Comparison of ENCODE assay signal across 8 cellular contexts in genomic region chr12:32895688-32896437, GRCh38. TPM values are rescaled to one million over a fixed set of nuclear protein-coding genes. Genes with fewer than 3 reads are reported as not detected.
DNase-seq lines count a peak whose midpoint lies in the region; ATAC-seq lines count a peak whose summit lies in the region.

No MANE protein-coding gene starts in this region.

- H3K9ac ChIP-seq in skeletal muscle tissue (ENCODE audit: low read depth in 1 of 3, low read length in 3 of 3) = peak overlapping the region in 2 of 3 donors; percentile 50 to 54

- intact Hi-C loops in activated naive CD4-positive, alpha-beta T cell treated with anti-CD3 and anti-CD28 coated beads for 36 hours (cut with micrococcal nuclease) = loop anchor here (5.0 to 10.0 kb wide), 2 partner anchors 139 to 441 kb away; partner anchors contain the start of gene YARS2

- no peaks in the 10 kb centered on the region for H3K36me3 Mint-ChIP-seq in activated naive CD4-positive, alpha-beta T cell treated with anti-CD3 and anti-CD28 coated beads for 36 hours (ENCODE audit: low read depth)
- H3K36me3 Mint-ChIP-seq in activated T-helper 17 cell treated with anti-CD3 and anti-CD28 coated beads, Interleukin-2, amount 50 U/mL, for 72 hours (ENCODE audit: low read depth) = no peaks in the 10 kb centered on the region

- H3K36me3 ChIP-seq in skeletal muscle tissue (ENCODE audit: control insufficient read depth in 3 of 3, insufficient read depth in 3 of 3, low read length in 3 of 3) = no peaks in the 10 kb centered on the region

- peaks cover 18 to 23% (median 20%) of the 10 kb centered on the region in 3 donors for H3K27me3 ChIP-seq in skeletal muscle tissue (ENCODE audit: control insufficient read depth in 3 of 3, insufficient read depth in 3 of 3, low read length in 3 of 3)

- no peak for ATAC-seq in activated T-helper 17 cell treated with anti-CD3 and anti-CD28 coated beads, Interleukin-2, amount 50 U/mL, for 72 hours (replicated peaks)

- H3K4me1 Mint-ChIP-seq in activated naive CD4-positive, alpha-beta T cell treated with anti-CD3 and anti-CD28 coated beads for 36 hours (ENCODE audit: low read depth) = peaks cover 18% of the 10 kb centered on the region
- H3K4me1 Mint-ChIP-seq in activated T-helper 17 cell treated with anti-CD3 and anti-CD28 coated beads, Interleukin-2, amount 50 U/mL, for 72 hours = peaks cover 4% of the 10 kb centered on the region

- peak; percentile 4 for DNase-seq in activated naive CD4-positive, alpha-beta T cell treated with anti-CD3 and anti-CD28 coated beads for 36 hours
- no peak for DNase-seq in activated naive CD4-positive, alpha-beta T cell treated with Interleukin-2 at 50 U/mL for 16 hours
- DNase-seq in T1000 (lab: John Stamatoyannopoulos, UW) (no peak), DMS153 treated with DMSO at 0.1 percent for 48 hours (lab: John Stamatoyannopoulos, UW; ENCODE audit: unreplicated experiment) (no peak), NCI-H1048 (lab: John Stamatoyannopoulos, UW) (no peak)

- peak overlapping the region; percentile 82 for H3K4me3 ChIP-seq in iPS-11a (ENCODE audit: low read depth, low read length)
- peak overlapping the region; percentile 59 to 65 (median 60) for H3K4me3 ChIP-seq in skeletal muscle tissue (ENCODE audit: low read length in 3 of 3)

- H3K4me3 Mint-ChIP-seq in activated naive CD4-positive, alpha-beta T cell treated with anti-CD3 and anti-CD28 coated beads for 36 hours = peak overlapping the region; percentile 65
- peak overlapping the region; percentile 65 for H3K4me3 Mint-ChIP-seq in activated T-helper 17 cell treated with anti-CD3 and anti-CD28 coated beads, Interleukin-2, amount 50 U/mL, for 72 hours

- no peaks in the 10 kb centered on the region for H3K9me3 Mint-ChIP-seq in activated naive CD4-positive, alpha-beta T cell treated with anti-CD3 and anti-CD28 coated beads for 36 hours
- H3K9me3 Mint-ChIP-seq in activated T-helper 17 cell treated with anti-CD3 and anti-CD28 coated beads, Interleukin-2, amount 50 U/mL, for 72 hours = no peaks in the 10 kb centered on the region

- peaks cover 6 to 9% (median 7%) of the 10 kb centered on the region in 3 donors for H3K4me1 ChIP-seq in skeletal muscle tissue (ENCODE audit: control insufficient read depth in 3 of 3, insufficient read depth in 3 of 3, low read length in 3 of 3)

- H3K9me3 ChIP-seq in skeletal muscle tissue (ENCODE audit: control insufficient read depth in 3 of 3, low read length in 3 of 3) = no peaks in the 10 kb centered on the region

- CTCF ChIA-PET in activated naive CD4-positive, alpha-beta T cell treated with anti-CD3 and anti-CD28 coated beads for 36 hours (lab: Charles Lee) = interaction anchor here (1.1 kb wide), 1 partner anchor 141 kb away, joined by 3 read pairs; the partner anchor contains the start of gene YARS2

- H3K27ac Mint-ChIP-seq in activated naive CD4-positive, alpha-beta T cell treated with anti-CD3 and anti-CD28 coated beads for 36 hours = no peak overlapping the region
- no peak overlapping the region for H3K27ac Mint-ChIP-seq in activated T-helper 17 cell treated with anti-CD3 and anti-CD28 coated beads, Interleukin-2, amount 50 U/mL, for 72 hours

- no peak overlapping the region for H3K27ac ChIP-seq in skeletal muscle tissue (ENCODE audit: low read depth, low read length)

- H3K27me3 Mint-ChIP-seq in activated naive CD4-positive, alpha-beta T cell treated with anti-CD3 and anti-CD28 coated beads for 36 hours (ENCODE audit: low read depth) = peaks cover 53% of the 10 kb centered on the region
- peaks cover 53% of the 10 kb centered on the region for H3K27me3 Mint-ChIP-seq in activated T-helper 17 cell treated with anti-CD3 and anti-CD28 coated beads, Interleukin-2, amount 50 U/mL, for 72 hours

RNA-seq across cellular contexts. Expression of gene PKP2, which starts 0.7 kb away (rescaled TPM):
- total RNA-seq in activated naive CD4-positive, alpha-beta T cell treated with anti-CD3 and anti-CD28 coated beads for 36 hours = under 1 TPM; 0.22 to 0.26 TPM
- total RNA-seq in activated T-helper 17 cell treated with anti-CD3 and anti-CD28 coated beads, Interleukin-2, amount 50 U/mL, for 72 hours = not detected
- 5.2 TPM for total RNA-seq in skeletal muscle tissue
